In the genomic region with DNA sequence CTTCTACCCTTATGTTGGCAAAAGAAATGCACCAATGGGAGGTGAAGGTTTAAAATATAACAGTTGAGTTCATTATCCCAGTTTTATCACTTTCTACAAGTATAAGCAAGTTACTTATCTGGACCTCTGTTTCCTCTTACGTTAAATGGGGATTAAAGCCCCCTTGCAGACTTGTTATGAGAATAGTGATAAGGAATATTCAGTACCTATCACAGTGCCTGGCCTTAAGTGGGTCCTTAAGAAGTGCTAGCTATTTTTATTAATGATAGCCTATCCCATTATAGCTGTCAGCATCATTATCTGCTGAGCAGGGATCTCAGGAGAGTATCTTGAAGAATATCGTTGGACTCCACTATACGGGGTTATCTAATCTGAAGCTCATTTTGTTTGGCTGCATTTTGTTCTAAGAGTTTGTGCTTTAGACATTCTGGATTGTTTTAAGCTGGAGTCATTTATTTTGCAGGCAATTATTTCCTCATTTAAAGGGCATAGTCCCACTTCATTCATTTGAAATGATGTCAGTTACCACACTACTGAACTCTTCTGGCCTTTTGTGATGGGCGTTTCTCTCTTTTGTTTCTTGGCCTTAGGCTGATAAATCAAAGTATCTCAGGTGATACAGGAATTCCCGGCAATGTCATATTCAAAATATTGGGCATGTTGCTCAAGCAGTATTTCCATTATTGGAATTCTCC, we compare ENCODE assay signal across 12 cellular contexts. TPM values are rescaled to one million over a fixed set of nuclear protein-coding genes. Genes with fewer than 3 reads are reported as not detected.
DNase-seq lines count a peak whose midpoint lies in the region; ATAC-seq and TF ChIP-seq lines count a peak whose summit lies in the region.
"Had no signal": no experiment of that assay in that cellular context is flagged by ENCODE, and none has a peak within 500 bp of the region (broad histone marks: within the 10 kb centered on the region; RNA-seq: fewer than 3 reads in every experiment).

No MANE protein-coding gene starts in this region.

- H3K27me3 Mint-ChIP-seq in memory B cell, result no peaks in the 10 kb centered on the region

- peaks cover 24% of the 10 kb centered on the region for H3K4me1 Mint-ChIP-seq in memory B cell

- H3K36me3 ChIP-seq in testis (ENCODE audit: low read depth, missing control alignments), result no peaks in the 10 kb centered on the region
- H3K36me3 ChIP-seq: transverse colon had no signal

- ATAC-seq in memory B cell (ENCODE audit: low read depth) (no peak), GM19023 (IDR thresholded peaks at IDR 0.05; ENCODE audit: unreplicated experiment) (no peak)

- H3K27ac ChIP-seq in testis, result no peak overlapping the region
- H3K27ac ChIP-seq: SJCRH30 had no signal

- H3K9me3 ChIP-seq in testis, result no peaks in the 10 kb centered on the region
- H3K9me3 ChIP-seq: SJCRH30, transverse colon had no signal

- intact Hi-C loops in testis (cut with DNase I; ENCODE audit: low total_unique reads), result no loop called here

- peaks cover under 1% of the 10 kb centered on the region for H3K4me1 ChIP-seq in testis
- H3K4me1 ChIP-seq: SJCRH30 had no signal

- TF ChIP-seq CTCF in AG10803 (conservative IDR thresholded peaks at IDR 0.05; ENCODE audit: low read length) (no peak), epithelial cell of esophagus (IDR thresholded peaks at IDR 0.05; ENCODE audit: insufficient read depth, low read depth, low read length, missing control alignments) (no peak), testis (IDR thresholded peaks at IDR 0.05) (no peak)

- H3K36me3 Mint-ChIP-seq in memory B cell, result peaks cover 8% of the 10 kb centered on the region

- H3K4me3 Mint-ChIP-seq in memory B cell, result no peak overlapping the region

- H3K27me3 ChIP-seq in testis, result no peaks in the 10 kb centered on the region
- H3K27me3 ChIP-seq: SJCRH30, transverse colon had no signal

- H3K27ac Mint-ChIP-seq in memory B cell, result peak overlapping the region; percentile 46

- 45 to 57% methylated on average over 5 of the region's 5 CpGs for WGBS in testis, 2 donors

- H3K4me3 ChIP-seq in AG10803 (ENCODE audit: low read length), result no peak overlapping the region
- no peak overlapping the region for H3K4me3 ChIP-seq in epithelial cell of esophagus (ENCODE audit: low read length)
- no peak overlapping the region for H3K4me3 ChIP-seq in testis
- H3K4me3 ChIP-seq: SJCRH30, transverse colon had no signal

- H3K9me3 Mint-ChIP-seq in memory B cell, result no peaks in the 10 kb centered on the region

- TF ChIP-seq POLR2A in testis (IDR thresholded peaks at IDR 0.05), result no peak

- DNase-seq in AG10803 (ENCODE audit: low read depth), result peak; percentile 74
- DNase-seq in NCI-H69 (lab: John Stamatoyannopoulos, UW), result peak; percentile 35
- peak; percentile 92 for DNase-seq in epithelial cell of esophagus (ENCODE audit: low read depth)
- DNase-seq in memory B cell (ENCODE audit: low spot score in 2 of 2), result no peak
- DNase-seq in testis, result no peak
- DNase-seq in T1000 (lab: John Stamatoyannopoulos, UW), result no peak
- no peak for DNase-seq in COLO829 (ENCODE audit: low spot score)
- DNase-seq: activated naive CD4-positive, alpha-beta T cell; DMS 273 treated with DMSO at 0.1 percent for 48 hours; SJCRH30; transverse colon had no signal

RNA-seq across cellular contexts. Expression of a gene that starts 28.9 kb away (rescaled TPM):
- total RNA-seq in testis, result 10 to 100 TPM; 19.3 to 20.8 TPM
- polyA plus RNA-seq in testis (ENCODE audit: insufficient read depth, low read depth, low replicate concordance), result 38.7 TPM

RNA-seq across cellular contexts. Expression of a gene that starts 59.1 kb away (rescaled TPM):
- total RNA-seq in testis, result 10 to 100 TPM; 53.6 to 69.7 TPM
- 471 TPM for polyA plus RNA-seq in testis (ENCODE audit: insufficient read depth, low read depth, low replicate concordance)

Comparison
In these comparisons a context has a peak if more than half of its experiments do, and no peak if none do; other contexts are left out.
1. DNase-seq: peak in AG10803 (single experiment), NCI-H69 (single experiment) and epithelial cell of esophagus (single experiment); none in memory B cell (0 of 2), testis (single experiment), T1000 (single experiment) and COLO829 (single experiment).